13 cellular contexts compared by ENCODE assay signal in genomic region chr17:17732892-17733670, GRCh38. TPM values are rescaled to one million over a fixed set of nuclear protein-coding genes. Genes with fewer than 3 reads are reported as not detected.
DNase-seq lines count a peak whose midpoint lies in the region; ATAC-seq and TF ChIP-seq lines count a peak whose summit lies in the region.
"Had no signal": no experiment of that assay in that cellular context is flagged by ENCODE, and none has a peak within 500 bp of the region (broad histone marks: within the 10 kb centered on the region; RNA-seq: fewer than 3 reads in every experiment).

No MANE protein-coding gene starts in this region.

- no peak for TF ChIP-seq CTCF in osteocyte (IDR thresholded peaks at IDR 0.05)
- TF ChIP-seq CTCF in BE2C (IDR thresholded peaks at IDR 0.05; ENCODE audit: low read depth, low read length) = no peak

- no peaks in the 10 kb centered on the region for H3K27me3 Mint-ChIP-seq in osteocyte (ENCODE audit: unreplicated experiment)
- no peaks in the 10 kb centered on the region for H3K27me3 Mint-ChIP-seq in activated naive CD8-positive, alpha-beta T cell treated with anti-CD3 and anti-CD28 coated beads for 36 hours
- H3K27me3 Mint-ChIP-seq: activated CD4-positive, alpha-beta T cell treated with anti-CD3 and anti-CD28 coated beads for 36 hours; effector memory CD8-positive, alpha-beta T cell had no signal

- H3K36me3 Mint-ChIP-seq in osteocyte (ENCODE audit: unreplicated experiment) = no peaks in the 10 kb centered on the region
- H3K36me3 Mint-ChIP-seq in activated naive CD8-positive, alpha-beta T cell treated with anti-CD3 and anti-CD28 coated beads for 36 hours = no peaks in the 10 kb centered on the region

- no peaks in the 10 kb centered on the region for H3K9me3 ChIP-seq in BE2C
- H3K9me3 ChIP-seq: SJCRH30 had no signal

- ATAC-seq in SK-N-SH treated with all-trans-retinoic acid at 6 μM for 48 hours = peak; percentile 79
- ATAC-seq in HG02623 (IDR thresholded peaks at IDR 0.05; ENCODE audit: unreplicated experiment) = no peak
- ATAC-seq: activated CD4-positive, alpha-beta T cell treated with anti-CD3 and anti-CD28 coated beads for 36 hours; effector memory CD8-positive, alpha-beta T cell; left colon had no signal

- H3K27me3 ChIP-seq in BE2C = no peaks in the 10 kb centered on the region
- H3K27me3 ChIP-seq: SJCRH30 had no signal

- no peak overlapping the region for H3K4me3 ChIP-seq in BE2C (ENCODE audit: low read depth, low read length)
- H3K4me3 ChIP-seq: SJCRH30 had no signal

- peak overlapping the region; percentile 29 for H3K27ac Mint-ChIP-seq in osteocyte (ENCODE audit: unreplicated experiment)
- H3K27ac Mint-ChIP-seq in activated naive CD8-positive, alpha-beta T cell treated with anti-CD3 and anti-CD28 coated beads for 36 hours = no peak overlapping the region
- H3K27ac Mint-ChIP-seq: activated CD4-positive, alpha-beta T cell treated with anti-CD3 and anti-CD28 coated beads for 36 hours had no signal

- H3K4me1 Mint-ChIP-seq in osteocyte (ENCODE audit: unreplicated experiment) = peaks cover 40% of the 10 kb centered on the region
- peaks cover 39% of the 10 kb centered on the region for H3K4me1 Mint-ChIP-seq in activated naive CD8-positive, alpha-beta T cell treated with anti-CD3 and anti-CD28 coated beads for 36 hours

- no peaks in the 10 kb centered on the region for H3K36me3 ChIP-seq in BE2C
- H3K36me3 ChIP-seq: SJCRH30 had no signal

- H3K4me3 Mint-ChIP-seq in osteocyte (ENCODE audit: unreplicated experiment) = no peak overlapping the region
- no peak overlapping the region for H3K4me3 Mint-ChIP-seq in activated naive CD8-positive, alpha-beta T cell treated with anti-CD3 and anti-CD28 coated beads for 36 hours
- H3K4me3 Mint-ChIP-seq: activated CD4-positive, alpha-beta T cell treated with anti-CD3 and anti-CD28 coated beads for 36 hours; effector memory CD8-positive, alpha-beta T cell had no signal

- peaks cover 5% of the 10 kb centered on the region for H3K4me1 ChIP-seq in BE2C

- no peaks in the 10 kb centered on the region for H3K9me3 Mint-ChIP-seq in osteocyte (ENCODE audit: unreplicated experiment)
- H3K9me3 Mint-ChIP-seq in activated naive CD8-positive, alpha-beta T cell treated with anti-CD3 and anti-CD28 coated beads for 36 hours = no peaks in the 10 kb centered on the region
- H3K9me3 Mint-ChIP-seq: effector memory CD8-positive, alpha-beta T cell had no signal

- DNase-seq in COLO829 (ENCODE audit: low spot score) (peak; percentile 76), fibroblast of gingiva (ENCODE audit: low read depth) (peak; percentile 24), osteocyte (ENCODE audit: extremely low spot score, unreplicated experiment) (no peak), OCI-M1 (lab: John Stamatoyannopoulos, UW) (no peak), BE2C (no peak)
- no peak for DNase-seq in activated naive CD8-positive, alpha-beta T cell treated with anti-CD3 and anti-CD28 coated beads for 36 hours
- DNase-seq: activated CD4-positive, alpha-beta T cell treated with anti-CD3 and anti-CD28 coated beads for 36 hours; activated gamma-delta T cell treated with Interleukin-2 at 50 U/mL for 16 hours; effector memory CD8-positive, alpha-beta T cell; left colon; SJCRH30 had no signal

TF ChIP-seq in SK-N-SH treated with all-trans-retinoic acid at 6 μM for 48 hours, 23 proteins besides CTCF, POLR2A, EP300 and RAD21:
- TF ChIP-seq RARB (CRISPR knock-in tag; IDR thresholded peaks at IDR 0.05) (no peak), POU6F1 (CRISPR knock-in tag; IDR thresholded peaks at IDR 0.05; ENCODE audit: borderline replicate concordance, low read depth) (no peak), ZNF565 (CRISPR knock-in tag; conservative IDR thresholded peaks at IDR 0.05; ENCODE audit: low read depth) (no peak), CREB5 (CRISPR knock-in tag; IDR thresholded peaks at IDR 0.05; ENCODE audit: low read depth) (no peak), TCF4 (CRISPR knock-in tag; IDR thresholded peaks at IDR 0.05; ENCODE audit: borderline replicate concordance) (no peak), ZFP30 (CRISPR knock-in tag; IDR thresholded peaks at IDR 0.05) (no peak), CSDC2 (CRISPR knock-in tag; IDR thresholded peaks at IDR 0.05) (no peak), ZNF8 (CRISPR knock-in tag; IDR thresholded peaks at IDR 0.05) (no peak), ZFP3 (CRISPR knock-in tag; IDR thresholded peaks at IDR 0.05) (no peak), GLIS3 (CRISPR knock-in tag; IDR thresholded peaks at IDR 0.05) (no peak), ZNF70 (CRISPR knock-in tag; IDR thresholded peaks at IDR 0.05) (no peak), ISL1 (CRISPR knock-in tag; IDR thresholded peaks at IDR 0.05) (no peak), SNAI2 (CRISPR knock-in tag; IDR thresholded peaks at IDR 0.05) (no peak), OSR1 (CRISPR knock-in tag; IDR thresholded peaks at IDR 0.05) (no peak), TOX (CRISPR knock-in tag; IDR thresholded peaks at IDR 0.05; ENCODE audit: borderline replicate concordance) (no peak), PPARA (CRISPR knock-in tag; IDR thresholded peaks at IDR 0.05; ENCODE audit: borderline replicate concordance) (no peak), PATZ1 (CRISPR knock-in tag; IDR thresholded peaks at IDR 0.05; ENCODE audit: borderline replicate concordance) (no peak)

RNA-seq across cellular contexts. Expression of gene RAI1, which starts 51.8 kb away (rescaled TPM):
- 40.0 and 40.1 TPM in 2 replicates for total RNA-seq in osteocyte
- 10 to 100 TPM; 19.6 to 21.1 TPM for total RNA-seq in activated naive CD8-positive, alpha-beta T cell treated with anti-CD3 and anti-CD28 coated beads for 36 hours
- 26.3 TPM for polyA plus RNA-seq in BE2C (2012; ENCODE audit: insufficient read depth, insufficient read length, low read depth)

Comparison
In these comparisons a context has a peak if more than half of its experiments do, and no peak if none do; other contexts are left out.
1. DNase-seq: peak in COLO829 (single experiment) and fibroblast of gingiva (single experiment); none in osteocyte (single experiment), OCI-M1 (single experiment), activated naive CD8-positive, alpha-beta T cell treated with anti-CD3 and anti-CD28 coated beads for 36 hours (single experiment) and BE2C (single experiment).